In the genomic region with DNA sequence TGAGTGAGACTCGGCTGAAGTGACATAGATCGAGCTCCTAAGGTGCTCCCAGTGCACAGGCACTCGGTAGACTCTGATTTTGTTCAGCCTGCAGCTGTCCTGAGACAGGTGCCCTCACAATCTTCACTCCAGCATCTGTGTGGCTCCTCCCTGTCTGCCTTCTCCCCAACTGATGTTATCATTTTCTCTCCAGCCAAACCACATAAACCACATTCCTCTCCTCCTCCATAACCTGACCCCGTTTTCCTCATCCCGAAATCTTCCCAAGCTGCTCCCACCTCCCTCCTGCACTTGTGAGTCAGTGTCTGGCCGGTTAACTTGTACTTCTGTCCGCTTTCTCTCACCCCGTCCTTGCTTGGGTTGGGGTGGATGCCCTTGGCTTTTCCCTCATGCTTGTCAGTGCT, we compare ENCODE assay signal across 13 cellular contexts.
A peak's percentile ranks its signal among the peaks of the same experiment; 100 is the strongest.
DNase-seq lines count a peak whose midpoint lies in the region; ATAC-seq and TF ChIP-seq lines count a peak whose summit lies in the region.
"Had no signal": no experiment of that assay in that cellular context is flagged by ENCODE, and none has a peak within 500 bp of the region (broad histone marks: within the 10 kb centered on the region; RNA-seq: fewer than 3 reads in every experiment).

No MANE protein-coding gene starts in this region.

- no peak overlapping the region for H3K27ac ChIP-seq in RWPE1
- H3K27ac ChIP-seq: KMS-11, right lobe of liver had no signal

- H3K4me3 ChIP-seq in skeletal muscle cell (ENCODE audit: low read depth, low read length) = no peak overlapping the region
- H3K4me3 ChIP-seq: right lobe of liver had no signal

- no peak for ATAC-seq in GM21526 (IDR thresholded peaks at IDR 0.05; ENCODE audit: low FRiP score, unreplicated experiment)
- ATAC-seq: stimulated activated effector memory CD8-positive, alpha-beta T cell treated with anti-CD3 and anti-CD28 coated beads, Interleukin-12 subunit alpha, Interleukin-12 subunit beta, amount 100 ng/mL, for 72 hours had no signal

- CTCF ChIA-PET in RWPE1 (lab: Yijun Ruan, JAX) = interaction anchor here (0.5 to 2.7 kb wide), 2 partner anchors 26 to 50 kb away, joined by 5 to 10 read pairs; no protein-coding TSS in a partner anchor
- CTCF ChIA-PET in GM10248 (lab: Yijun Ruan, JAX) = no interaction called here

- POLR2A ChIA-PET in RWPE1 (lab: Yijun Ruan, JAX; ENCODE audit: low non-redundant PET) (no interaction called here), GM10248 (lab: Yijun Ruan, JAX) (no interaction called here)

- TF ChIP-seq CTCF in RWPE1 (conservative IDR thresholded peaks at IDR 0.05; ENCODE audit: low read depth) = no peak
- no peak for TF ChIP-seq CTCF in GM10248 (IDR thresholded peaks at IDR 0.05; ENCODE audit: control extremely low read depth, extremely low read depth, low read depth, missing control alignments)

- DNase-seq in GM04503 (ENCODE audit: low read depth) (peak; percentile 82), RWPE1 (ENCODE audit: low spot score) (peak; percentile 44), fibroblast of gingiva (ENCODE audit: low read depth) (peak; percentile 44), skeletal muscle cell (ENCODE audit: low read depth) (peak; percentile 91), GM10248 (ENCODE audit: extremely low spot score) (no peak), OCI-M1 (lab: John Stamatoyannopoulos, UW) (no peak)
- no peak for DNase-seq in activated CD4-positive, alpha-beta T cell treated with anti-CD3 and anti-CD28 coated beads, Interleukin-2, amount 50 U/mL, for 48 hours
- DNase-seq: effector CD8-positive, alpha-beta T cell; NCI-H526 treated with DMSO at 0.1 percent for 48 hours; right lobe of liver had no signal

Comparison
In these comparisons a context has a peak if more than half of its experiments do, and no peak if none do; other contexts are left out.
1. DNase-seq: peak in GM04503 (single experiment), RWPE1 (single experiment), fibroblast of gingiva (single experiment) and skeletal muscle cell (single experiment); none in GM10248 (single experiment), activated CD4-positive, alpha-beta T cell treated with anti-CD3 and anti-CD28 coated beads, Interleukin-2, amount 50 U/mL, for 48 hours (0 of 2) and OCI-M1 (single experiment).